In genomic region chr2:198534756-198535155, GRCh38 we compare ENCODE assay signal across 32 cellular contexts.
"Had no signal": no experiment of that assay in that cellular context is flagged by ENCODE, and none has a peak within 500 bp of the region (broad histone marks: within the 10 kb centered on the region; RNA-seq: fewer than 3 reads in every experiment).

No MANE protein-coding gene starts in this region.

- H3K9me3 ChIP-seq: adrenal gland, ascending aorta, body of pancreas, breast epithelium had no signal

- DNase-seq: activated effector memory CD4-positive, alpha-beta T cell treated with anti-CD3 and anti-CD28 coated beads, Interleukin-2, amount 50 U/mL, for 16 hours; activated effector memory CD4-positive, alpha-beta T cell treated with Interleukin-2 at 50 U/mL for 16 hours; activated gamma-delta T cell; activated gamma-delta T cell treated with Interleukin-2 at 50 U/mL for 16 hours; activated naive CD4-positive, alpha-beta T cell; activated naive CD4-positive, alpha-beta T cell treated with anti-CD3 and anti-CD28 coated beads for 36 hours; activated naive CD4-positive, alpha-beta T cell treated with anti-CD3 and anti-CD28 coated beads, Interleukin-2, amount 10 ng/mL, durations not matched to agents 7 days and 5 days; activated naive CD4-positive, alpha-beta T cell treated with anti-CD3 and anti-CD28 coated beads, Interleukin-2, amount 50 U/mL, for 16 hours; activated naive CD4-positive, alpha-beta T cell treated with Interleukin-2 at 50 U/mL for 16 hours; activated naive CD8-positive, alpha-beta T cell treated with anti-CD3 and anti-CD28 coated beads for 36 hours; activated naive CD8-positive, alpha-beta T cell treated with anti-CD3 and anti-CD28 coated beads, Interleukin-2, amount 10 ng/mL, durations not matched to agents 7 days and 5 days; activated naive CD8-positive, alpha-beta T cell treated with anti-CD3 and anti-CD28 coated beads, Interleukin-2, amount 50 U/mL, for 24 hours; activated T-cell treated with anti-CD3 and anti-CD28 coated beads, Interleukin-2, amount 50 U/mL, for 1 hour; activated T-cell treated with anti-CD3 and anti-CD28 coated beads, Interleukin-2, amount 50 U/mL, for 24 hours; activated T-cell treated with anti-CD3 and anti-CD28 coated beads, Interleukin-2, amount 50 U/mL, for 4 hours; activated T-cell treated with anti-CD3 and anti-CD28 coated beads, Interleukin-2, amount 50 U/mL, for 48 hours; activated T-cell treated with anti-CD3 and anti-CD28 coated beads, Interleukin-2, amount 50 U/mL, for 72 hours; adrenal gland; amniotic stem cell; amygdala; anterior cingulate cortex; aorta; body of pancreas; brain microvascular endothelial cell; caudate nucleus; central memory CD4-positive, alpha-beta T cell; cerebellar nuclear complex had no signal

- H3K27ac ChIP-seq: adrenal gland, ascending aorta, body of pancreas, brain microvascular endothelial cell, breast epithelium, cardiac muscle cell had no signal

- H3K36me3 ChIP-seq: adrenal gland, ascending aorta, brain microvascular endothelial cell, breast epithelium, cardiac muscle cell had no signal

- ATAC-seq: activated naive CD4-positive, alpha-beta T cell treated with anti-CD3 and anti-CD28 coated beads, Interleukin-2, amount 50 U/mL, for 72 hours; activated naive CD8-positive, alpha-beta T cell treated with anti-CD3 and anti-CD28 coated beads, Interleukin-2, amount 50 U/mL, for 24 hours; activated T-cell treated with anti-CD3 and anti-CD28 coated beads, Interleukin-2, amount 50 U/mL, for 4 hours; activated T-cell treated with anti-CD3 and anti-CD28 coated beads, Interleukin-2, amount 50 U/mL, for 72 hours; activated T-helper 17 cell treated with anti-CD3 and anti-CD28 coated beads, Interleukin-2, amount 50 U/mL, for 72 hours; body of pancreas had no signal

- H3K27me3 ChIP-seq: adrenal gland, ascending aorta, body of pancreas, brain microvascular endothelial cell, breast epithelium, cardiac muscle cell had no signal

- H3K4me1 ChIP-seq: adrenal gland, ascending aorta, body of pancreas, breast epithelium had no signal

- H3K4me3 ChIP-seq: adrenal gland, ascending aorta, body of pancreas, breast epithelium, cardiac muscle cell had no signal
